Comparison of ENCODE assay signal across 24 cellular contexts in genomic region chr4:56772134-56772533, GRCh38. TPM values are rescaled to one million over a fixed set of nuclear protein-coding genes. Genes with fewer than 3 reads are reported as not detected.
"Had no signal": no experiment of that assay in that cellular context is flagged by ENCODE, and none has a peak within 500 bp of the region (broad histone marks: within the 10 kb centered on the region; RNA-seq: fewer than 3 reads in every experiment).

No MANE protein-coding gene starts in this region.

- H3K27ac Mint-ChIP-seq: activated CD4-positive, alpha-beta memory T cell treated with anti-CD3 and anti-CD28 coated beads for 36 hours; activated T-cell treated with anti-CD3 and anti-CD28 coated beads, Interleukin-2, amount 50 U/mL, for 72 hours; mesothelial cell of epicardium; progenitor cell of endocrine pancreas; T-helper 1 cell treated with Interleukin-12 subunit alpha and Interleukin-12 subunit beta and Interleukin-4 antibody, amounts not matched to agents 30 μg/mL and 1 μg/mL, for 36 hours had no signal

- H3K4me1 Mint-ChIP-seq: central memory CD8-positive, alpha-beta T cell had no signal

- H3K27me3 Mint-ChIP-seq: activated CD4-positive, alpha-beta memory T cell treated with anti-CD3 and anti-CD28 coated beads for 36 hours; central memory CD8-positive, alpha-beta T cell; naive thymus-derived CD8-positive, alpha-beta T cell; progenitor cell of endocrine pancreas had no signal

- H3K9me3 ChIP-seq: ascending aorta, left lung, upper lobe of right lung had no signal

- DNase-seq: activated CD4-positive, alpha-beta memory T cell treated with anti-CD3 and anti-CD28 coated beads for 36 hours; activated CD4-positive, alpha-beta T cell treated with anti-CD3 and anti-CD28 coated beads for 48 hours; activated CD4-positive, CD25-positive, alpha-beta regulatory T cell; activated gamma-delta T cell; activated naive CD4-positive, alpha-beta T cell treated with anti-CD3 and anti-CD28 coated beads, Interleukin-2, amount 50 U/mL, for 16 hours; activated T-cell treated with anti-CD3 and anti-CD28 coated beads, Interleukin-2, amount 50 U/mL, for 72 hours; left lung; naive thymus-derived CD8-positive, alpha-beta T cell; stimulated activated CD4-positive, alpha-beta T cell treated with anti-CD3 and anti-CD28 coated beads, Interleukin-12 subunit alpha, Interleukin-12 subunit beta, amount 100 ng/mL, for 4 hours; stimulated activated CD4-positive, alpha-beta T cell treated with anti-CD3 and anti-CD28 coated beads, Interleukin-4, amount 100 ng/mL, for 4 hours; stimulated activated naive CD8-positive, alpha-beta T cell treated with anti-CD3 and anti-CD28 coated beads, Interleukin-15, Interleukin-2, amounts not matched to agents 100 U/mL and 50 U/mL, for 24 hours; T1000; upper lobe of right lung had no signal

- H3K27ac ChIP-seq: ascending aorta, coronary artery, left lung, upper lobe of right lung had no signal

- H3K4me1 ChIP-seq: ascending aorta, upper lobe of right lung had no signal

- ATAC-seq: activated T-cell treated with anti-CD3 and anti-CD28 coated beads, Interleukin-2, amount 50 U/mL, for 72 hours; left lung; naive thymus-derived CD8-positive, alpha-beta T cell; stimulated activated naive CD8-positive, alpha-beta T cell treated with anti-CD3 and anti-CD28 coated beads, Interleukin-15, Interleukin-2, amounts not matched to agents 100 U/mL and 50 U/mL, for 24 hours; upper lobe of right lung had no signal

- H3K4me3 Mint-ChIP-seq: activated CD4-positive, alpha-beta memory T cell treated with anti-CD3 and anti-CD28 coated beads for 36 hours; activated T-cell treated with anti-CD3 and anti-CD28 coated beads, Interleukin-2, amount 50 U/mL, for 72 hours; central memory CD8-positive, alpha-beta T cell; mesothelial cell of epicardium; naive thymus-derived CD8-positive, alpha-beta T cell; T-helper 1 cell treated with Interleukin-12 subunit alpha and Interleukin-12 subunit beta and Interleukin-4 antibody, amounts not matched to agents 30 μg/mL and 1 μg/mL, for 36 hours had no signal

- H3K27me3 ChIP-seq: ascending aorta, left lung, upper lobe of right lung had no signal

- H3K36me3 Mint-ChIP-seq: activated CD4-positive, alpha-beta memory T cell treated with anti-CD3 and anti-CD28 coated beads for 36 hours; mesothelial cell of epicardium; naive thymus-derived CD8-positive, alpha-beta T cell had no signal

- H3K36me3 ChIP-seq: ascending aorta, left lung, upper lobe of right lung had no signal

- H3K4me3 ChIP-seq: ascending aorta, coronary artery, left lung, lung, upper lobe of right lung had no signal

- H3K9me3 Mint-ChIP-seq: activated CD4-positive, alpha-beta memory T cell treated with anti-CD3 and anti-CD28 coated beads for 36 hours; activated T-cell treated with anti-CD3 and anti-CD28 coated beads, Interleukin-2, amount 50 U/mL, for 72 hours; central memory CD8-positive, alpha-beta T cell; mesothelial cell of epicardium; naive thymus-derived CD8-positive, alpha-beta T cell; T-helper 1 cell treated with Interleukin-12 subunit alpha and Interleukin-12 subunit beta and Interleukin-4 antibody, amounts not matched to agents 30 μg/mL and 1 μg/mL, for 36 hours had no signal

RNA-seq across cellular contexts. Expression of gene SPINK2, which starts 49.4 kb away (rescaled TPM):
- total RNA-seq: activated T-cell treated with anti-CD3 and anti-CD28 coated beads, Interleukin-2, amount 50 U/mL, for 72 hours; ascending aorta; epithelial cell of proximal tubule; kidney epithelial cell; mesothelial cell of epicardium; osteocyte; progenitor cell of endocrine pancreas; subcutaneous adipose tissue; upper lobe of right lung had no signal
